Comparison of ENCODE assay signal across 8 cellular contexts in genomic region chr3:193780810-193781472, GRCh38.
DNase-seq lines count a peak whose midpoint lies in the region; ATAC-seq and TF ChIP-seq lines count a peak whose summit lies in the region.

No MANE protein-coding gene starts in this region.

- in situ Hi-C loops in GM13977 (cut with MboI; ENCODE audit: low pct_unique_long_range_greater_than_20kb, low sequenced_read_pairs, unreplicated experiment), result no loop called here

- peak overlapping the region; percentile 49 for H3K18ac ChIP-seq in neuronal stem cell (ENCODE audit: low read length)

- H2AFZ ChIP-seq in neuronal stem cell (ENCODE audit: low read length), result no peak overlapping the region

- peak; percentile 85 for DNase-seq in AG08396 (ENCODE audit: low spot score)
- peak; percentile 51 for DNase-seq in GM13977 (ENCODE audit: low spot score)
- DNase-seq in NCI-H2196 (lab: John Stamatoyannopoulos, UW; ENCODE audit: unreplicated experiment), result peak; percentile 95
- peak; percentile 23 for DNase-seq in activated CD8-positive, alpha-beta memory T cell treated with anti-CD3 and anti-CD28 coated beads, Interleukin-2, amount 50 U/mL, for 4 hours
- DNase-seq in fibroblast of the conjunctiva (ENCODE audit: low read depth), result peak; percentile 46
- DNase-seq in neuronal stem cell (ENCODE audit: low spot score), result peak; percentile 70

- H2AK5ac ChIP-seq in neuronal stem cell (ENCODE audit: low read depth, low read length), result no peak overlapping the region

- no CpG with 5 or more reads among the region's 11 CpGs for WGBS in neuronal stem cell (ENCODE audit: extremely low coverage in 2 of 2, insufficient read length in 2 of 2, insufficient replicate concordance in 1 of 2), 2 donors

- H3K36me3 ChIP-seq in neuronal stem cell (replicated peaks in 1 of 2; ENCODE audit: control insufficient read depth in 2 of 2, insufficient read depth in 2 of 2, low read length in 2 of 2), result no peaks in the 10 kb centered on the region

- H4K8ac ChIP-seq in neuronal stem cell (ENCODE audit: low read depth, low read length), result no peak overlapping the region

- H3K14ac ChIP-seq in neuronal stem cell (ENCODE audit: low read length), result no peak overlapping the region

- no peak overlapping the region for H3K23ac ChIP-seq in neuronal stem cell (ENCODE audit: low read depth, low read length, poor library complexity)

- no peak overlapping the region for H2BK120ac ChIP-seq in neuronal stem cell (ENCODE audit: low read depth, low read length)

- no peak overlapping the region for H2BK5ac ChIP-seq in neuronal stem cell (ENCODE audit: low read length)

- no peak overlapping the region for H3K27ac ChIP-seq in neuronal stem cell (replicated peaks; ENCODE audit: low read length)

- no peak overlapping the region for H3K4me3 ChIP-seq in neuronal stem cell (ENCODE audit: low read length in 2 of 2)

- peaks cover 26 to 31% of the 10 kb centered on the region in 2 donors for H3K4me1 ChIP-seq in neuronal stem cell (ENCODE audit: control insufficient read depth in 2 of 2, insufficient read depth in 1 of 2, low read depth in 1 of 2, low read length in 2 of 2)

- H4K91ac ChIP-seq in neuronal stem cell (ENCODE audit: low read depth, low read length, poor library complexity), result no peak overlapping the region

- H3K9ac ChIP-seq in neuronal stem cell (ENCODE audit: low read depth, low read length, poor library complexity), result no peak overlapping the region

- H3K4ac ChIP-seq in neuronal stem cell (ENCODE audit: low read length), result no peak overlapping the region

- H3K9me3 ChIP-seq in neuronal stem cell (replicated peaks in 1 of 2; ENCODE audit: control insufficient read depth in 2 of 2, insufficient read depth in 1 of 2, low read depth in 1 of 2, low read length in 2 of 2), result no peaks in the 10 kb centered on the region

- no peaks in the 10 kb centered on the region for H3K79me1 ChIP-seq in neuronal stem cell (ENCODE audit: low read depth, low read length)

- no peak overlapping the region for H2BK12ac ChIP-seq in neuronal stem cell (ENCODE audit: low read length)

- no peak overlapping the region for H2BK15ac ChIP-seq in neuronal stem cell (ENCODE audit: low read length)

- peaks cover 0 to 19% (median 0%) of the 10 kb centered on the region in 3 experiments for H3K27me3 ChIP-seq in neuronal stem cell (ENCODE audit: control insufficient read depth in 3 of 3, insufficient read depth in 3 of 3, low read depth in 1 of 3, low read length in 3 of 3)

- ATAC-seq in HG03108 (IDR thresholded peaks at IDR 0.05; ENCODE audit: unreplicated experiment) (no peak), HG03280 (IDR thresholded peaks at IDR 0.05; ENCODE audit: unreplicated experiment) (no peak)

- H3K4me2 ChIP-seq in neuronal stem cell (ENCODE audit: insufficient read depth, low read length, poor library complexity, severe bottlenecking), result no peak overlapping the region

- TF ChIP-seq CTCF in GM13977 (IDR thresholded peaks at IDR 0.05; ENCODE audit: extremely low read depth, insufficient read depth, missing control alignments), result peak; percentile 65

Comparison
In these comparisons a context has a peak if more than half of its experiments do, and no peak if none do; other contexts are left out.
1. DNase-seq: peak in every context shown above with its lines; median percentile 95 in NCI-H2196; 85 in AG08396; 70 in neuronal stem cell; 51 in GM13977; 46 in fibroblast of the conjunctiva; 23 in activated CD8-positive, alpha-beta memory T cell treated with anti-CD3 and anti-CD28 coated beads, Interleukin-2, amount 50 U/mL, for 4 hours.